Comparison of ENCODE assay signal across 9 cellular contexts in the genomic region with DNA sequence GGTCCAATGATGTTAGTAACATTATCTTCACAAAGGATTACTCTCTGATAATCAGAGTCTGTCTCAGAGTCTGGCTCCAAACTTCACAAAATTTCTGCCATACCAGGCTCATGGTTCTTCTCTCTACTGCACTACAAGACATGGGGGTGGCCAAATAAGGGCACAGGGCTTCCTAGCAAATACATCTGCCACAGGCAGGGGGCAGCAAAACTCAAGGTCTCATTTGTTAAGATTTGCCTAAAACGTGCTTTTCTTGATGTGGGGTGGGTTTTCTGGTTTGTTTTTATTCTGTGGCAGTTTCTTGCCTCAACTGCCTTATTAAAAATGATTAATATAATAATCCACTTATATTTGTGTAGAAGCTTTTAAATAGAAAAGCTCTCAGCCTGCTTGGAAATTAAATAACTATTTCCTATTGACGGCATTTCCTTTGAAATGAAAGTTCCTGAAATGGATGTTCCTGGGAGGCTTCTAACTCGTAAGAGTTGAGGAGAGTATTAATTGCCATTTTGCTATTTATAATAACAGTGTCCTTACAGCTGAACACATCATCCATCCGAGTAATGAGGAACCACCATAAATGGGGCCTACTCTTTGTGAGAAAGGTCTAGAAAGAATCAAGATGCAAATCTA. TPM values are rescaled to one million over a fixed set of nuclear protein-coding genes. Genes with fewer than 3 reads are reported as not detected.
DNase-seq lines count a peak whose midpoint lies in the region; ATAC-seq, FAIRE-seq and TF ChIP-seq lines count a peak whose summit lies in the region.
"Had no signal": no experiment of that assay in that cellular context is flagged by ENCODE, and none has a peak within 500 bp of the region (broad histone marks: within the 10 kb centered on the region; RNA-seq: fewer than 3 reads in every experiment).

No MANE protein-coding gene starts in this region.

- DNase-seq in AG08396 (ENCODE audit: low spot score) (peak; percentile 69), GM18507 (ENCODE audit: extremely low spot score, insufficient read length, low read depth) (peak; percentile 3), HT-29 (ENCODE audit: low spot score) (peak; percentile 42), Panc1 (ENCODE audit: low read depth, low spot score) (peak; percentile 18), activated T-helper 1 cell treated with Interleukin-2 at 50 U/mL for 16 hours (ENCODE audit: low read depth) (peak; percentile 4), germinal center (ENCODE audit: low spot score) (peak; percentile 60), retinal pigment epithelial cell (ENCODE audit: low read depth) (no peak)

- CTCF ChIA-PET in Panc1 (lab: Charles Lee): interaction anchor here (0.6 to 1.8 kb wide), 3 partner anchors 62 to 297 kb away, joined by 3 to 10 read pairs (median 4); no protein-coding TSS in a partner anchor

- FAIRE-seq in GM18507 (lab: Jason Lieb, UNC): peak; percentile 71

- H3K27me3 ChIP-seq in Panc1 (ENCODE audit: control insufficient read depth, insufficient read depth, low read length): no peaks in the 10 kb centered on the region
- H3K27me3 ChIP-seq: ovary had no signal

- ATAC-seq in Panc1 (peak; percentile 79; the same call in 1 of the 2 replicates), HG02588 (IDR thresholded peaks at IDR 0.05; ENCODE audit: unreplicated experiment) (no peak)

- TF ChIP-seq CTCF in Panc1 (IDR thresholded peaks at IDR 0.05) (peak; percentile 87), retinal pigment epithelial cell (conservative IDR thresholded peaks at IDR 0.05; ENCODE audit: low read depth, low read length) (peak; percentile 76)

- H3K4me3 ChIP-seq in Panc1 (ENCODE audit: low read depth in 2 of 2, low read length in 2 of 2): no peak overlapping the region
- no peak overlapping the region for H3K4me3 ChIP-seq in retinal pigment epithelial cell (ENCODE audit: low read length)
- H3K4me3 ChIP-seq: ovary had no signal

- BruUV-seq in Panc1 (replicated peaks; lab: Mats Ljungman, UMichigan): no TSS peak

- H3K9me3 ChIP-seq in Panc1 (ENCODE audit: control insufficient read depth, insufficient read depth, low read depth, low read length): no peaks in the 10 kb centered on the region
- H3K9me3 ChIP-seq: ovary had no signal

- H3K27ac ChIP-seq in Panc1 (ENCODE audit: low read length): 0 out of 2 replicates have a peak overlapping the region, but pooled peaks have one; percentile 20
- H3K27ac ChIP-seq: ovary had no signal

- no peaks in the 10 kb centered on the region for H3K4me1 ChIP-seq in Panc1 (ENCODE audit: control insufficient read depth, insufficient read depth, low read length)

- intact Hi-C loops in Panc1 (cut with micrococcal nuclease; ENCODE audit: unreplicated experiment): loop anchor here (1.0 to 5.0 kb wide), 3 partner anchors 62 to 299 kb away; no protein-coding TSS in a partner anchor

- POLR2A ChIA-PET in Panc1 (lab: Charles Lee): no interaction called here

- H3K36me3 ChIP-seq in Panc1 (ENCODE audit: control insufficient read depth, insufficient read depth, low read length): no peaks in the 10 kb centered on the region
- H3K36me3 ChIP-seq: ovary had no signal

- in situ Hi-C loops in Panc1 (cut with HindIII; ENCODE audit: low pct_unique_long_range_greater_than_20kb, low sequenced_read_pairs): no loop called here

RNA-seq across cellular contexts. Expression of a gene that starts 53.8 kb away (rescaled TPM):
- total RNA-seq in HT-29 (2014; rRNA removed; shearing (Covaris generic)): not detected in 2 replicates
- not detected for total RNA-seq in Panc1 (2021; ENCODE audit: unreplicated experiment)
- not detected for polyA plus RNA-seq in Panc1 (2012; ENCODE audit: insufficient read length)
